8 cellular contexts compared by ENCODE assay signal in genomic region chr3:190696777-190697501, GRCh38.
A peak's percentile ranks its signal among the peaks of the same experiment; 100 is the strongest.
DNase-seq lines count a peak whose midpoint lies in the region; ATAC-seq and TF ChIP-seq lines count a peak whose summit lies in the region.

No MANE protein-coding gene starts in this region.

- H3K36me3 Mint-ChIP-seq in mesothelial cell of epicardium: no peaks in the 10 kb centered on the region

- peak; percentile 72 for TF ChIP-seq CTCF in mesothelial cell of epicardium (IDR thresholded peaks at IDR 0.05; ENCODE audit: unreplicated experiment)

- no peaks in the 10 kb centered on the region for H3K27me3 Mint-ChIP-seq in mesothelial cell of epicardium (ENCODE audit: low read depth)

- DNase-seq in EL (peak; percentile 46), LoVo (ENCODE audit: low spot score) (peak; percentile 8), T47D (ENCODE audit: low read depth in 1 of 2, low spot score in 1 of 2) (peak; percentile 29 to 76), mesothelial cell of epicardium (ENCODE audit: low spot score in 2 of 2, unreplicated experiment in 2 of 2) (no peak), MV-4-11 (lab: John Stamatoyannopoulos, UW) (no peak), NCI-H1092 treated with DMSO at 0.1 percent for 48 hours (lab: John Stamatoyannopoulos, UW) (no peak)
- DNase-seq in activated naive CD4-positive, alpha-beta T cell (lab: John Stamatoyannopoulos, UW): no peak

- in situ Hi-C loops in T47D (cut with HindIII; ENCODE audit: low pct_unique_long_range_greater_than_20kb, low sequenced_read_pairs): loop anchor here (25.0 kb wide), 1 partner anchor 735 kb away; no protein-coding TSS in a partner anchor

- no peak overlapping the region for H3K27ac Mint-ChIP-seq in mesothelial cell of epicardium

- ATAC-seq in HG03439 (IDR thresholded peaks at IDR 0.05; ENCODE audit: unreplicated experiment): no peak

- H3K4me3 Mint-ChIP-seq in mesothelial cell of epicardium: no peak overlapping the region

- peaks cover 22% of the 10 kb centered on the region for H3K4me1 Mint-ChIP-seq in mesothelial cell of epicardium

- peaks cover 11% of the 10 kb centered on the region for H3K9me3 Mint-ChIP-seq in mesothelial cell of epicardium

Comparison
In these comparisons a context has a peak if more than half of its experiments do, and no peak if none do; other contexts are left out.
1. DNase-seq: peak in EL (single experiment), LoVo (single experiment) and T47D (2 of 2); none in mesothelial cell of epicardium (0 of 2), MV-4-11 (single experiment), activated naive CD4-positive, alpha-beta T cell (0 of 4) and NCI-H1092 treated with DMSO at 0.1 percent for 48 hours (single experiment).